Comparison of ENCODE assay signal across 14 cellular contexts in genomic region chr7:150663802-150664494, GRCh38. TPM values are rescaled to one million over a fixed set of nuclear protein-coding genes. Genes with fewer than 3 reads are reported as not detected.
DNase-seq lines count a peak whose midpoint lies in the region; ATAC-seq, FAIRE-seq and TF ChIP-seq lines count a peak whose summit lies in the region.
"Had no signal": no experiment of that assay in that cellular context is flagged by ENCODE, and none has a peak within 500 bp of the region (broad histone marks: within the 10 kb centered on the region; RNA-seq: fewer than 3 reads in every experiment).

No MANE protein-coding gene starts in this region.

- 70 to 75% (median 74%) methylated on average over 4 of the region's 4 CpGs for WGBS in small intestine, 3 donors

- no peak for DNase-seq in activated T-cell treated with anti-CD3 and anti-CD28 coated beads, Interleukin-2, amount 50 U/mL, for 24 hours
- no peak for DNase-seq in activated T-cell treated with anti-CD3 and anti-CD28 coated beads, Interleukin-2, amount 50 U/mL, for 1 hour
- DNase-seq in activated T-cell treated with anti-CD3 and anti-CD28 coated beads, Interleukin-2, amount 50 U/mL, for 72 hours = peak; percentile 31 to 46
- DNase-seq in small intestine = peak; percentile 67
- no peak for DNase-seq in nephron progenitor cell
- no peak for DNase-seq in NCI-H187 (lab: John Stamatoyannopoulos, UW)
- no peak for DNase-seq in RKO (ENCODE audit: low spot score)
- DNase-seq: effector CD8-positive, alpha-beta T cell; EL; glutamatergic neuron; NCI-H524 treated with DMSO at 0.1 percent for 48 hours; ovary had no signal

- H3K27me3 Mint-ChIP-seq in activated T-cell treated with anti-CD3 and anti-CD28 coated beads, Interleukin-2, amount 50 U/mL, for 24 hours = no peaks in the 10 kb centered on the region
- H3K27me3 Mint-ChIP-seq in activated T-cell treated with anti-CD3 and anti-CD28 coated beads, Interleukin-2, amount 50 U/mL, for 72 hours (ENCODE audit: low read depth) = no peaks in the 10 kb centered on the region
- no peaks in the 10 kb centered on the region for H3K27me3 Mint-ChIP-seq in nephron progenitor cell (ENCODE audit: low read depth, poor library complexity)

- H3K27ac Mint-ChIP-seq in activated T-cell treated with anti-CD3 and anti-CD28 coated beads, Interleukin-2, amount 50 U/mL, for 24 hours = peak overlapping the region; percentile 94
- peak overlapping the region; percentile 96 for H3K27ac Mint-ChIP-seq in activated T-cell treated with anti-CD3 and anti-CD28 coated beads, Interleukin-2, amount 50 U/mL, for 72 hours
- no peak overlapping the region for H3K27ac Mint-ChIP-seq in nephron progenitor cell

- peak; percentile 36 for ATAC-seq in GM21825 (IDR thresholded peaks at IDR 0.05; ENCODE audit: unreplicated experiment)
- ATAC-seq in activated T-cell treated with anti-CD3 and anti-CD28 coated beads, Interleukin-2, amount 50 U/mL, for 72 hours (replicated peaks in 1 of 2) = peak; percentile 26 to 32

- FAIRE-seq in small intestine (lab: Jason Lieb, UNC) = no peak

- H3K36me3 Mint-ChIP-seq in activated T-cell treated with anti-CD3 and anti-CD28 coated beads, Interleukin-2, amount 50 U/mL, for 24 hours (ENCODE audit: low read depth) = peaks cover 25% of the 10 kb centered on the region
- peaks cover 5 to 11% of the 10 kb centered on the region in 2 donors for H3K36me3 Mint-ChIP-seq in activated T-cell treated with anti-CD3 and anti-CD28 coated beads, Interleukin-2, amount 50 U/mL, for 72 hours (ENCODE audit: insufficient read depth in 2 of 2)
- no peaks in the 10 kb centered on the region for H3K36me3 Mint-ChIP-seq in nephron progenitor cell (ENCODE audit: low read depth)

- H3K4me3 Mint-ChIP-seq in activated T-cell treated with anti-CD3 and anti-CD28 coated beads, Interleukin-2, amount 50 U/mL, for 24 hours = peak overlapping the region; percentile 42
- peak overlapping the region; percentile 66 to 69 for H3K4me3 Mint-ChIP-seq in activated T-cell treated with anti-CD3 and anti-CD28 coated beads, Interleukin-2, amount 50 U/mL, for 72 hours
- no peak overlapping the region for H3K4me3 Mint-ChIP-seq in nephron progenitor cell

- no peak overlapping the region for H3K4me3 ChIP-seq in small intestine (ENCODE audit: low read depth in 1 of 2, low read length in 2 of 2)
- H3K4me3 ChIP-seq: ovary had no signal

- no peaks in the 10 kb centered on the region for H3K4me1 ChIP-seq in small intestine (ENCODE audit: control insufficient read depth in 2 of 2, insufficient read depth in 1 of 2, low read depth in 1 of 2, low read length in 1 of 2)

- peak overlapping the region; percentile 69 to 79 for H3K27ac ChIP-seq in small intestine (ENCODE audit: low read depth in 1 of 2, low read length in 1 of 2)
- H3K27ac ChIP-seq: ovary had no signal

- peaks cover 11% of the 10 kb centered on the region for H3K9me3 Mint-ChIP-seq in activated T-cell treated with anti-CD3 and anti-CD28 coated beads, Interleukin-2, amount 50 U/mL, for 24 hours
- peaks cover 2 to 4% of the 10 kb centered on the region in 2 donors for H3K9me3 Mint-ChIP-seq in activated T-cell treated with anti-CD3 and anti-CD28 coated beads, Interleukin-2, amount 50 U/mL, for 72 hours
- peaks cover 10% of the 10 kb centered on the region for H3K9me3 Mint-ChIP-seq in nephron progenitor cell

- peaks cover 80% of the 10 kb centered on the region for H3K4me1 Mint-ChIP-seq in activated T-cell treated with anti-CD3 and anti-CD28 coated beads, Interleukin-2, amount 50 U/mL, for 24 hours (ENCODE audit: low read depth)
- H3K4me1 Mint-ChIP-seq in activated T-cell treated with anti-CD3 and anti-CD28 coated beads, Interleukin-2, amount 50 U/mL, for 72 hours (ENCODE audit: low read depth) = peaks cover 82% of the 10 kb centered on the region
- no peaks in the 10 kb centered on the region for H3K4me1 Mint-ChIP-seq in nephron progenitor cell

- H3K27me3 ChIP-seq in small intestine (ENCODE audit: control insufficient read depth in 2 of 2, insufficient read depth in 2 of 2, low read length in 2 of 2) = no peaks in the 10 kb centered on the region
- H3K27me3 ChIP-seq: ovary had no signal

- no peaks in the 10 kb centered on the region for H3K9me3 ChIP-seq in small intestine (ENCODE audit: control insufficient read depth, low read depth)
- H3K9me3 ChIP-seq: ovary had no signal

- TF ChIP-seq CTCF in nephron progenitor cell (IDR thresholded peaks at IDR 0.05) = no peak

- H3K36me3 ChIP-seq in small intestine (ENCODE audit: control insufficient read depth in 2 of 2, insufficient read depth in 2 of 2, low read length in 2 of 2) = no peaks in the 10 kb centered on the region
- H3K36me3 ChIP-seq: ovary had no signal

RNA-seq across cellular contexts. Expression of gene GIMAP2, which starts 21.6 kb away (rescaled TPM):
- 10 to 100 TPM; 47.8 to 59.4 TPM for total RNA-seq in activated T-cell treated with anti-CD3 and anti-CD28 coated beads, Interleukin-2, amount 50 U/mL, for 72 hours
- 10 to 100 TPM in 1 of 3 donors, 1 to 10 TPM in 2; 3.8 to 14.1 (median 9.5) TPM for polyA plus RNA-seq in small intestine

RNA-seq across cellular contexts. Expression of gene GIMAP6, which starts 31.8 kb away (rescaled TPM):
- total RNA-seq in activated T-cell treated with anti-CD3 and anti-CD28 coated beads, Interleukin-2, amount 50 U/mL, for 72 hours = 10 to 100 TPM; 35.1 to 41.6 TPM
- 10 to 100 TPM in 2 of 3 donors, 1 to 10 TPM in 1; 3.8 to 28.1 (median 13.8) TPM for polyA plus RNA-seq in small intestine
- total RNA-seq: SK-MEL-5 had no signal

RNA-seq across cellular contexts. Expression of gene GIMAP1, which starts 52.5 kb away (rescaled TPM):
- 1 to 10 TPM; 5.5 to 9.3 TPM for total RNA-seq in activated T-cell treated with anti-CD3 and anti-CD28 coated beads, Interleukin-2, amount 50 U/mL, for 72 hours
- polyA plus RNA-seq in small intestine = 1 to 10 TPM in 2 of 3 donors, under 1 TPM in 1; 0.89 to 7.5 (median 4.3) TPM
- total RNA-seq: SK-MEL-5 had no signal

Comparison
In these comparisons a context has a peak if more than half of its experiments do, and no peak if none do; other contexts are left out.
1. DNase-seq: peak in activated T-cell treated with anti-CD3 and anti-CD28 coated beads, Interleukin-2, amount 50 U/mL, for 72 hours (2 of 2) and small intestine (single experiment); none in activated T-cell treated with anti-CD3 and anti-CD28 coated beads, Interleukin-2, amount 50 U/mL, for 24 hours (single experiment), activated T-cell treated with anti-CD3 and anti-CD28 coated beads, Interleukin-2, amount 50 U/mL, for 1 hour (single experiment), nephron progenitor cell (single experiment), NCI-H187 (0 of 2) and RKO (single experiment).